Comparison of ENCODE assay signal across 18 cellular contexts in the genomic region with DNA sequence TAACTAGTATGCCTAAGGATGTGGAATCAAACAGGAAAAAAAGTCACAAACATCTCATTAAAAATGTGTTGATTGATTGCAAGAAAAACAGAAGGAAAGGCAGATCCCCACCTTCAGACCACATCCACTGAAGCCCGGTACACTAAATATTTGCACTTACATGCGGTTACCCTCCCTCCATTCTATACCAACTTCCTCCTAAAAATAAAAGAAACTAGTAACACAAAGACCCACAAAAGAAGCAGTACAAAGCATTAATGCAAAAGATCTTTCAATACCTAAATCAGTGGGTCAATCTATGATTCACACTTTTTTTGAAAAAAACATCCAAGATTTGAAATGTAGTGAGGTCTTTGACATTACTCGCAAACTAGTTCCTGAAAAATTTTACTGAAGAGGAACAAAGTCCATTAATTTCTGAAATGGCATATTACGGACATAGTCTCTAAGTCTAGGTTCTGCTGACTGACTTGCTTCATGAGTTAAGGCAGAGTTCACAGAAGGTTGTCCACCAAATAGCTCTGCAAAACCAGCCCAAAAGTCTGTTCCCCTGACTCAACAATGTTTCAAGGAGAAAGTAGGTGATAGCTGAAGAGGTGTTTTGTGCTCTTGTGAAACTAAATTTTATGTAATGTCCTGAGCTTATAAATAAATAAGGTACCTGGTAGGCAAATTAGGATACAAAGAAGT.
DNase-seq lines count a peak whose midpoint lies in the region; ATAC-seq, FAIRE-seq and TF ChIP-seq lines count a peak whose summit lies in the region.
"Had no signal": no experiment of that assay in that cellular context is flagged by ENCODE, and none has a peak within 500 bp of the region (broad histone marks: within the 10 kb centered on the region; RNA-seq: fewer than 3 reads in every experiment).

No MANE protein-coding gene starts in this region.

- WGBS in trophoblast cell (ENCODE audit: extremely low coverage, insufficient coverage, insufficient read length), result no CpG with 5 or more reads among the region's 4 CpGs

- intact Hi-C loops in mucosa of descending colon (cut with DNase I, micrococcal nuclease), result no loop called here

- H3K27me3 ChIP-seq in DND-41 (ENCODE audit: insufficient read depth, low read length, poor library complexity) (no peaks in the 10 kb centered on the region), trophoblast cell (ENCODE audit: insufficient read depth, low read length) (no peaks in the 10 kb centered on the region)
- H3K27me3 ChIP-seq: BE2C had no signal

- no peaks in the 10 kb centered on the region for H3K9me3 ChIP-seq in DND-41 (ENCODE audit: insufficient read depth, low read length, severe bottlenecking)
- H3K9me3 ChIP-seq in mucosa of descending colon, result no peaks in the 10 kb centered on the region
- peaks cover 1% of the 10 kb centered on the region for H3K9me3 ChIP-seq in trophoblast cell (ENCODE audit: insufficient read depth, low read depth, low read length)
- H3K9me3 ChIP-seq: BE2C had no signal

- peak overlapping the region; percentile 78 for H3K4me3 Mint-ChIP-seq in natural killer cell treated with Interleukin-12 subunit alpha and Interleukin-12 subunit beta and Interleukin-15 and Interleukin-18, amount 100 ng/mL, for 72 hours
- H3K4me3 Mint-ChIP-seq: activated CD4-positive, alpha-beta T cell treated with anti-CD3 and anti-CD28 coated beads for 36 hours; activated T-helper 1 cell treated with anti-CD3 and anti-CD28 coated beads, Interleukin-12 subunit alpha, Interleukin-12 subunit beta, Interleukin-2, Interleukin-4 antibody, amounts not matched to agents 30 ng/mL and 10 ng/mL and 1 ng/mL, durations not matched to agents 14 hours and 24 hours and 36 hours had no signal

- H3K27me3 Mint-ChIP-seq in natural killer cell treated with Interleukin-12 subunit alpha and Interleukin-12 subunit beta and Interleukin-15 and Interleukin-18, amount 100 ng/mL, for 72 hours, result no peaks in the 10 kb centered on the region
- H3K27me3 Mint-ChIP-seq: activated CD4-positive, alpha-beta T cell treated with anti-CD3 and anti-CD28 coated beads for 36 hours had no signal

- H4K91ac ChIP-seq in trophoblast cell (ENCODE audit: low read depth, low read length), result no peak overlapping the region

- H3K4me3 ChIP-seq in DND-41 (ENCODE audit: low read depth in 1 of 2, low read length in 2 of 2) (no peak overlapping the region), mucosa of descending colon (no peak overlapping the region), trophoblast cell (ENCODE audit: low read depth, low read length) (no peak overlapping the region)

- no peaks in the 10 kb centered on the region for H3K79me1 ChIP-seq in trophoblast cell (ENCODE audit: low read length)

- no peaks in the 10 kb centered on the region for H4K20me1 ChIP-seq in DND-41 (ENCODE audit: insufficient read depth, low read length)

- no peak overlapping the region for H4K12ac ChIP-seq in trophoblast cell (ENCODE audit: low read depth, low read length)

- no peak overlapping the region for H3K4ac ChIP-seq in trophoblast cell (ENCODE audit: low read depth, low read length)

- peak overlapping the region; percentile 94 to 99 for H3K27ac Mint-ChIP-seq in natural killer cell treated with Interleukin-12 subunit alpha and Interleukin-12 subunit beta and Interleukin-15 and Interleukin-18, amount 100 ng/mL, for 72 hours
- H3K27ac Mint-ChIP-seq: activated CD4-positive, alpha-beta T cell treated with anti-CD3 and anti-CD28 coated beads for 36 hours; activated T-helper 1 cell treated with anti-CD3 and anti-CD28 coated beads, Interleukin-12 subunit alpha, Interleukin-12 subunit beta, Interleukin-2, Interleukin-4 antibody, amounts not matched to agents 30 ng/mL and 10 ng/mL and 1 ng/mL, durations not matched to agents 14 hours and 24 hours and 36 hours had no signal

- H3K23ac ChIP-seq in trophoblast cell (ENCODE audit: low read length), result no peak overlapping the region

- TF ChIP-seq CTCF in DND-41 (IDR thresholded peaks at IDR 0.05; ENCODE audit: borderline replicate concordance, extremely low read depth, low read length, poor library complexity, severe bottlenecking) (no peak), mucosa of descending colon (IDR thresholded peaks at IDR 0.05) (no peak), D721Med (IDR thresholded peaks at IDR 0.05; ENCODE audit: insufficient read depth, missing control alignments) (no peak)

- H3K18ac ChIP-seq in trophoblast cell (ENCODE audit: low read length), result no peak overlapping the region

- peaks cover 60 to 67% of the 10 kb centered on the region in 2 donors for H3K4me1 Mint-ChIP-seq in natural killer cell treated with Interleukin-12 subunit alpha and Interleukin-12 subunit beta and Interleukin-15 and Interleukin-18, amount 100 ng/mL, for 72 hours (ENCODE audit: low read depth in 2 of 2)

- H3K4me1 ChIP-seq in DND-41 (ENCODE audit: insufficient read depth, low read length), result no peaks in the 10 kb centered on the region
- H3K4me1 ChIP-seq in mucosa of descending colon (ENCODE audit: low read depth), result no peaks in the 10 kb centered on the region
- H3K4me1 ChIP-seq in trophoblast cell (ENCODE audit: control insufficient read depth in 1 of 2, insufficient read depth in 2 of 2, low read length in 2 of 2), result no peaks in the 10 kb centered on the region

- H2AFZ ChIP-seq in DND-41 (ENCODE audit: low read depth, low read length), result no peak overlapping the region
- H2AFZ ChIP-seq in trophoblast cell (ENCODE audit: insufficient read depth, low read length, poor library complexity), result no peak overlapping the region

- H3K36me3 Mint-ChIP-seq in natural killer cell treated with Interleukin-12 subunit alpha and Interleukin-12 subunit beta and Interleukin-15 and Interleukin-18, amount 100 ng/mL, for 72 hours, result no peaks in the 10 kb centered on the region

- ATAC-seq in DND-41 (ENCODE audit: insufficient read depth, low read depth) (peak; percentile 68; the same call in 2 of the 3 replicates), HG03442 (IDR thresholded peaks at IDR 0.05; ENCODE audit: unreplicated experiment) (peak; percentile 42), mucosa of descending colon (no peak)
- ATAC-seq in natural killer cell treated with Interleukin-12 subunit alpha and Interleukin-12 subunit beta and Interleukin-15 and Interleukin-18, amount 100 ng/mL, for 72 hours, result peak in 1 of 2 donors; percentile 49
- ATAC-seq: activated CD4-positive, alpha-beta T cell treated with anti-CD3 and anti-CD28 coated beads for 36 hours had no signal

- no peak overlapping the region for H2AK5ac ChIP-seq in trophoblast cell (ENCODE audit: low read length)

- H3K36me3 ChIP-seq in DND-41 (ENCODE audit: insufficient read depth, low read length) (no peaks in the 10 kb centered on the region), mucosa of descending colon (ENCODE audit: low read depth) (no peaks in the 10 kb centered on the region), trophoblast cell (ENCODE audit: control insufficient read depth in 1 of 2, insufficient read depth in 2 of 2, low read length in 2 of 2) (no peaks in the 10 kb centered on the region)
- H3K36me3 ChIP-seq: BE2C had no signal

- H3K9me3 Mint-ChIP-seq in natural killer cell treated with Interleukin-12 subunit alpha and Interleukin-12 subunit beta and Interleukin-15 and Interleukin-18, amount 100 ng/mL, for 72 hours, result peaks cover 4% of the 10 kb centered on the region
- H3K9me3 Mint-ChIP-seq: activated T-helper 1 cell treated with anti-CD3 and anti-CD28 coated beads, Interleukin-12 subunit alpha, Interleukin-12 subunit beta, Interleukin-2, Interleukin-4 antibody, amounts not matched to agents 30 ng/mL and 10 ng/mL and 1 ng/mL, durations not matched to agents 14 hours and 24 hours and 36 hours had no signal

- no peak overlapping the region for H2BK5ac ChIP-seq in trophoblast cell (ENCODE audit: low read depth, low read length, poor library complexity)

- H3K79me2 ChIP-seq in DND-41 (ENCODE audit: insufficient read depth, low read length), result no peaks in the 10 kb centered on the region
- no peaks in the 10 kb centered on the region for H3K79me2 ChIP-seq in trophoblast cell (ENCODE audit: control insufficient read depth, insufficient read depth, low read length, poor library complexity)

- H3K14ac ChIP-seq in trophoblast cell (ENCODE audit: low read length), result no peak overlapping the region

- no peak overlapping the region for H2BK120ac ChIP-seq in trophoblast cell (ENCODE audit: insufficient read depth, low read length, poor library complexity)

- H2BK12ac ChIP-seq in trophoblast cell (ENCODE audit: low read length), result no peak overlapping the region

- H3K27ac ChIP-seq in DND-41 (ENCODE audit: low read length) (no peak overlapping the region), trophoblast cell (ENCODE audit: low read depth, low read length) (no peak overlapping the region)

- no peak overlapping the region for H4K8ac ChIP-seq in trophoblast cell (ENCODE audit: low read depth, low read length)

- H3K9ac ChIP-seq in DND-41 (ENCODE audit: low read depth, low read length) (no peak overlapping the region), trophoblast cell (ENCODE audit: low read length) (no peak overlapping the region)

- FAIRE-seq in D721Med (lab: Jason Lieb, UNC), result no peak
- FAIRE-seq: GM12892 had no signal

- H3K4me2 ChIP-seq in DND-41 (ENCODE audit: insufficient read depth, low read length) (no peak overlapping the region), trophoblast cell (ENCODE audit: low read length) (no peak overlapping the region)

- DNase-seq in DND-41, result no peak
- DNase-seq in UCSD-AML1 (lab: John Stamatoyannopoulos, UW; ENCODE audit: unreplicated experiment), result peak; percentile 13
- DNase-seq in natural killer cell treated with Interleukin-12 subunit alpha and Interleukin-12 subunit beta and Interleukin-15 and Interleukin-18, amount 100 ng/mL, for 72 hours (ENCODE audit: low spot score), result no peak
- DNase-seq in ecto neural progenitor cell (ENCODE audit: low spot score), result no peak
- DNase-seq in mucosa of descending colon, result no peak
- DNase-seq in D721Med (ENCODE audit: insufficient read length, low spot score), result no peak
- DNase-seq in trophoblast cell, result no peak
- DNase-seq: activated CD4-positive, alpha-beta T cell treated with anti-CD3 and anti-CD28 coated beads for 36 hours; aorta; BE2C; foreskin melanocyte; NCI-H2029; stimulated activated CD4-positive, alpha-beta T cell treated with anti-CD3 and anti-CD28 coated beads, Interleukin-4, amount 100 ng/mL, for 1 hour; stimulated activated naive CD4-positive, alpha-beta T cell; T-helper 1 cell had no signal
